Comparison of ENCODE assay signal across 20 cellular contexts in genomic region chr11:46133119-46133518, GRCh38.
"Had no signal": no experiment of that assay in that cellular context is flagged by ENCODE, and none has a peak within 500 bp of the region (broad histone marks: within the 10 kb centered on the region; RNA-seq: fewer than 3 reads in every experiment).

No MANE protein-coding gene starts in this region.

- H3K27me3 ChIP-seq: MG63, Peyer's patch had no signal

- H3K9ac ChIP-seq: KMS-11 had no signal

- H3K27ac ChIP-seq: KMS-11, Peyer's patch, RWPE1 had no signal

- DNase-seq: activated B cell treated with CpG ODN at 0.5 μM for 24 hours; activated CD4-positive, alpha-beta memory T cell treated with anti-CD3 and anti-CD28 coated beads for 36 hours; activated CD4-positive, alpha-beta T cell treated with anti-CD3 and anti-CD28 coated beads for 1 hour; activated CD8-positive, alpha-beta memory T cell treated with anti-CD3 and anti-CD28 coated beads for 24 hours; activated effector memory CD4-positive, alpha-beta T cell treated with anti-CD3 and anti-CD28 coated beads, Interleukin-2, amount 50 U/mL, for 16 hours; activated naive CD4-positive, alpha-beta T cell treated with anti-CD3 and anti-CD28 coated beads for 36 hours; activated T-cell treated with anti-CD3 and anti-CD28 coated beads, Interleukin-2, amount 50 U/mL, for 4 hours; caudate nucleus; MG63; MV-4-11; NCI-H1105; NCI-H1436; NCI-H1694 treated with DMSO at 0.1 percent for 48 hours; NCI-H2029 treated with DMSO at 0.1 percent for 48 hours; NCI-H510A treated with DMSO at 0.1 percent for 48 hours; NCI-H69; Peyer's patch; SHP77 treated with DMSO at 0.1 percent for 48 hours had no signal

- H3K4me3 ChIP-seq: MG63, Peyer's patch had no signal

- H3K4me2 ChIP-seq: KMS-11 had no signal

- H3K9me3 ChIP-seq: MG63, Peyer's patch had no signal

- H3K36me3 ChIP-seq: MG63, Peyer's patch had no signal

- ATAC-seq: activated T-cell treated with anti-CD3 and anti-CD28 coated beads, Interleukin-2, amount 50 U/mL, for 4 hours had no signal

- H3K4me1 ChIP-seq: Peyer's patch had no signal
